Comparison of ENCODE assay signal across 8 cellular contexts in genomic region chr12:64392221-64392620, GRCh38. TPM values are rescaled to one million over a fixed set of nuclear protein-coding genes. Genes with fewer than 3 reads are reported as not detected.
DNase-seq lines count a peak whose midpoint lies in the region; ATAC-seq, FAIRE-seq and TF ChIP-seq lines count a peak whose summit lies in the region.

No MANE protein-coding gene starts in this region.

- H3K27me3 Mint-ChIP-seq in immature natural killer cell (ENCODE audit: low read depth in 3 of 3) = peaks cover 2 to 17% (median 4%) of the 10 kb centered on the region in 3 donors

- DNase-seq in DMS53 (lab: John Stamatoyannopoulos, UW) = peak; percentile 53
- DNase-seq in HCT116 (ENCODE audit: low read depth, low spot score) = no peak
- DNase-seq in keratinocyte (ENCODE audit: low read depth, low spot score) = no peak
- DNase-seq in immature natural killer cell = no peak
- DNase-seq in retina = no peak

- TF ChIP-seq POLR2A in HCT116 (IDR thresholded peaks at IDR 0.05; ENCODE audit: borderline replicate concordance, extremely low read depth, insufficient read depth, insufficient read length) = no peak

- peaks cover 5 to 9% of the 10 kb centered on the region in 2 donors for H3K4me1 Mint-ChIP-seq in immature natural killer cell

- POLR2A ChIA-PET in HCT116 (lab: Charles Lee) = no interaction called here

- no peak overlapping the region for H3K27ac Mint-ChIP-seq in immature natural killer cell

- no peaks in the 10 kb centered on the region for H3K36me3 ChIP-seq in HCT116 (ENCODE audit: control insufficient read depth in 1 of 2, insufficient read depth in 2 of 2, low read length in 2 of 2)
- H3K36me3 ChIP-seq in keratinocyte (ENCODE audit: control insufficient read depth in 2 of 2, extremely low read depth in 1 of 2, insufficient read depth in 2 of 2, low read length in 2 of 2) = no peaks in the 10 kb centered on the region

- H3K4me3 ChIP-seq in HCT116 (replicated peaks in 1 of 2; ENCODE audit: low read depth in 1 of 2, low read length in 2 of 2) (no peak overlapping the region), keratinocyte (ENCODE audit: control insufficient read depth in 2 of 3, extremely low read depth in 1 of 3, insufficient read depth in 2 of 3, low read depth in 1 of 3, low read length in 3 of 3) (no peak overlapping the region)

- no TSS peak for BruUV-seq in HCT116 (replicated peaks; lab: Mats Ljungman, UMichigan)

- intact Hi-C loops in HCT116 (cut with micrococcal nuclease) = loop anchor here (1.0 kb wide), 1 partner anchor 119 kb away; no protein-coding TSS in a partner anchor

- H3K27me3 ChIP-seq in HCT116 (ENCODE audit: insufficient read depth, low read length) = no peaks in the 10 kb centered on the region
- no peaks in the 10 kb centered on the region for H3K27me3 ChIP-seq in keratinocyte (ENCODE audit: control insufficient read depth, extremely low read depth, insufficient read depth, low read length)

- peak overlapping the region in 1 of 5 donors; percentile 21 for H3K4me3 Mint-ChIP-seq in immature natural killer cell

- no peak for FAIRE-seq in keratinocyte (lab: Jason Lieb, UNC)

- TF ChIP-seq CTCF in HCT116 (IDR thresholded peaks at IDR 0.05 in 2 of 3, conservative IDR thresholded peaks at IDR 0.05 in 1 of 3; ENCODE audit: borderline replicate concordance in 1 of 3, insufficient read depth in 1 of 3, low read depth in 2 of 3, low read length in 2 of 3) (peak; percentile 32 to 48 (median 45); a peak in 5 of 6 replicates), keratinocyte (optimal IDR thresholded peaks at IDR 0.05 in 1 of 3, IDR thresholded peaks at IDR 0.05 in 1 of 3, conservative IDR thresholded peaks at IDR 0.05 in 1 of 3; ENCODE audit: extremely low read depth in 1 of 3, insufficient read depth in 2 of 3, low read length in 3 of 3) (peak; percentile 17 to 39 (median 31))

- no peaks in the 10 kb centered on the region for H3K9me1 ChIP-seq in keratinocyte (ENCODE audit: control insufficient read depth, extremely low read depth, insufficient read depth, low read length)

- no peaks in the 10 kb centered on the region for H3K9me3 Mint-ChIP-seq in immature natural killer cell

- RAD21 ChIA-PET in HCT116 (lab: Charles Lee; ENCODE audit: low non-redundant PET in 1 of 2, low total read pairs in 2 of 2, uncharacterized antibody in 2 of 2, unreplicated experiment in 2 of 2) = no interaction called here

- H3K9ac ChIP-seq in HCT116 (ENCODE audit: low read length) (no peak overlapping the region), keratinocyte (ENCODE audit: control insufficient read depth, extremely low read depth, insufficient read depth, low read length) (no peak overlapping the region)

- no peaks in the 10 kb centered on the region for H3K9me3 ChIP-seq in HCT116 (ENCODE audit: control insufficient read depth in 1 of 2, insufficient read depth in 1 of 2, low read depth in 1 of 2, low read length in 2 of 2)
- H3K9me3 ChIP-seq in keratinocyte (ENCODE audit: control insufficient read depth, low read depth, low read length) = no peaks in the 10 kb centered on the region

- H3K9me2 ChIP-seq in HCT116 (ENCODE audit: insufficient read depth) = no peaks in the 10 kb centered on the region

- CTCF ChIA-PET in HCT116 (lab: Charles Lee) = interaction anchor here (0.7 to 1.4 kb wide), 2 partner anchors 35 to 118 kb away, joined by 3 read pairs; no protein-coding TSS in a partner anchor

- ATAC-seq in HCT116 (peak; percentile 83), SK-N-SH treated with all-trans-retinoic acid at 6 μM for 48 hours (peak; percentile 83), GM18858 (IDR thresholded peaks at IDR 0.05; ENCODE audit: unreplicated experiment) (no peak), GM19324 (IDR thresholded peaks at IDR 0.05; ENCODE audit: low FRiP score, unreplicated experiment) (no peak)

- H3K4me2 ChIP-seq in HCT116 (ENCODE audit: low read length) (no peak overlapping the region), keratinocyte (ENCODE audit: control insufficient read depth, extremely low read depth, insufficient read depth, low read depth, low read length) (no peak overlapping the region)

- H3K27ac ChIP-seq in HCT116 (ENCODE audit: low read depth, low read length) (no peak overlapping the region), keratinocyte (ENCODE audit: control insufficient read depth, insufficient read depth, low read length) (no peak overlapping the region)

- no peaks in the 10 kb centered on the region for H3K79me2 ChIP-seq in HCT116 (ENCODE audit: insufficient read depth, low read length)
- H3K79me2 ChIP-seq in keratinocyte (ENCODE audit: control insufficient read depth, insufficient read depth, low read length) = no peaks in the 10 kb centered on the region

- H2AFZ ChIP-seq in HCT116 (ENCODE audit: low read depth, low read length, poor library complexity, severe bottlenecking) = no peak overlapping the region
- H2AFZ ChIP-seq in keratinocyte (ENCODE audit: control insufficient read depth, low read length) = no peak overlapping the region

- H4K20me1 ChIP-seq in HCT116 (ENCODE audit: insufficient read depth) (no peaks in the 10 kb centered on the region), keratinocyte (ENCODE audit: control insufficient read depth, extremely low read depth, insufficient read depth, low read length) (no peaks in the 10 kb centered on the region)

- dilution Hi-C loops in keratinocyte (cut with MboI; ENCODE audit: extremely low pct_ligation_motif_present, low sequenced_read_pairs) = no loop called here

- H3K4me1 ChIP-seq in HCT116 (ENCODE audit: control insufficient read depth in 1 of 2, insufficient read depth in 2 of 2, low read length in 2 of 2) (no peaks in the 10 kb centered on the region; a peak in 1 of 4 replicates), keratinocyte (ENCODE audit: control insufficient read depth, extremely low read depth, insufficient read depth, low read length) (peaks cover 7% of the 10 kb centered on the region)

- H3K36me3 Mint-ChIP-seq in immature natural killer cell = no peaks in the 10 kb centered on the region

- TF ChIP-seq RAD21 in HCT116 (IDR thresholded peaks at IDR 0.05; ENCODE audit: low read depth) = peak; percentile 59

TF ChIP-seq in HCT116, 20 proteins besides CTCF, POLR2A, EP300 and RAD21 (continues in another document):
- TF ChIP-seq POLR2AphosphoS5 (IDR thresholded peaks at IDR 0.05; ENCODE audit: low read depth, low read length) (no peak), ELF1 (IDR thresholded peaks at IDR 0.05; ENCODE audit: borderline replicate concordance, low read depth) (no peak), CBX3 (IDR thresholded peaks at IDR 0.05; ENCODE audit: low read depth) (no peak), SIN3A (IDR thresholded peaks at IDR 0.05; ENCODE audit: low read depth) (no peak), TCF7L2 (IDR thresholded peaks at IDR 0.05; ENCODE audit: borderline replicate concordance, extremely low read depth, insufficient read depth, insufficient read length) (no peak)

TF ChIP-seq in SK-N-SH treated with all-trans-retinoic acid at 6 μM for 48 hours, 23 proteins besides CTCF, POLR2A, EP300 and RAD21 (continues in another document):
- TF ChIP-seq RARB (CRISPR knock-in tag; IDR thresholded peaks at IDR 0.05) = no peak
- no peak for TF ChIP-seq ISL1 (CRISPR knock-in tag; IDR thresholded peaks at IDR 0.05)
- TF ChIP-seq POU6F1 (CRISPR knock-in tag; IDR thresholded peaks at IDR 0.05; ENCODE audit: borderline replicate concordance, low read depth) = no peak

RNA-seq across cellular contexts. Expression of gene C12orf56, which starts 1.7 kb away (rescaled TPM):
- total RNA-seq in HCT116 (2021; ENCODE audit: unreplicated experiment) = not detected
- not detected in 2 replicates for polyA plus RNA-seq in HCT116 (2012)
- 0.03 to 0.18 TPM (median 0.14 TPM) in 3 replicates for polyA plus RNA-seq in keratinocyte
- 0.19 TPM for polyA plus RNA-seq in keratinocyte (2011; ENCODE audit: low read depth)
- 0.06 and 0.21 TPM in 2 replicates for polyA plus RNA-seq in keratinocyte (2011; cell fraction: cytosol; rRNA removed)
- polyA plus RNA-seq in keratinocyte (2011; cell fraction: nucleus; rRNA removed) = 0.07 and 0.28 TPM in 2 replicates
- polyA plus RNA-seq in keratinocyte (2012; ENCODE audit: low replicate concordance) = 0.08 and 0.75 TPM in 2 replicates
- 0.07 to 0.32 TPM in 2 of 3 replicates, not detected in the other for polyA minus RNA-seq in keratinocyte
- not detected for polyA minus RNA-seq in keratinocyte (2011; cell fraction: cytosol; rRNA and poly(A)+ RNA removed)
- polyA minus RNA-seq in keratinocyte (2011; cell fraction: nucleus; rRNA and poly(A)+ RNA removed) = not detected in 2 replicates
- not detected for polyA plus RNA-seq in immature natural killer cell

RNA-seq across cellular contexts. Expression of gene XPOT, which starts 12.0 kb away (rescaled TPM):
- total RNA-seq in HCT116 (2021; ENCODE audit: unreplicated experiment) = 120 TPM
- 37.8 and 46.3 TPM in 2 replicates for polyA plus RNA-seq in HCT116 (2012)
- polyA plus RNA-seq in keratinocyte (53.6 to 93.8 TPM (median 65.5 TPM) in 3 replicates), immature natural killer cell (10 to 100 TPM; 20.1 to 29.4 (median 23.4) TPM)
- polyA plus RNA-seq in keratinocyte (2011; ENCODE audit: low read depth) = 51.7 TPM
- 36.7 and 86.2 TPM in 2 replicates for polyA plus RNA-seq in keratinocyte (2011; cell fraction: cytosol; rRNA removed)
- polyA plus RNA-seq in keratinocyte (2011; cell fraction: nucleus; rRNA removed) = 78.6 and 101 TPM in 2 replicates
- polyA plus RNA-seq in keratinocyte (2012; ENCODE audit: low replicate concordance) = 48.1 and 65.8 TPM in 2 replicates
- polyA minus RNA-seq in keratinocyte = 12.1 to 84.4 TPM (median 49.3 TPM) in 3 replicates
- polyA minus RNA-seq in keratinocyte (2011; cell fraction: cytosol; rRNA and poly(A)+ RNA removed) = 59.3 TPM
- 38.1 and 64.8 TPM in 2 replicates for polyA minus RNA-seq in keratinocyte (2011; cell fraction: nucleus; rRNA and poly(A)+ RNA removed)

RNA-seq across cellular contexts. Expression of gene TBK1, which starts 59.7 kb away (rescaled TPM):
- total RNA-seq in HCT116 (2021; ENCODE audit: unreplicated experiment) = 27.0 TPM
- polyA plus RNA-seq in HCT116 (2012) = 5.3 and 7.3 TPM in 2 replicates
- polyA plus RNA-seq in keratinocyte (9.3 to 19.1 TPM (median 9.4 TPM) in 3 replicates), immature natural killer cell (10 to 100 TPM; 27.2 to 36.9 (median 29.2) TPM)
- 22.8 TPM for polyA plus RNA-seq in keratinocyte (2011; ENCODE audit: low read depth)
- 6.7 and 14.7 TPM in 2 replicates for polyA plus RNA-seq in keratinocyte (2011; cell fraction: cytosol; rRNA removed)
- polyA plus RNA-seq in keratinocyte (2011; cell fraction: nucleus; rRNA removed) = 12.5 and 20.8 TPM in 2 replicates
- 10.3 and 13.7 TPM in 2 replicates for polyA plus RNA-seq in keratinocyte (2012; ENCODE audit: low replicate concordance)
- polyA minus RNA-seq in keratinocyte = 0.75 to 11.8 TPM (median 4.0 TPM) in 3 replicates
- 6.7 TPM for polyA minus RNA-seq in keratinocyte (2011; cell fraction: cytosol; rRNA and poly(A)+ RNA removed)
- 9.8 and 13.6 TPM in 2 replicates for polyA minus RNA-seq in keratinocyte (2011; cell fraction: nucleus; rRNA and poly(A)+ RNA removed)

Comparison
In these comparisons a context has a peak if more than half of its experiments do, and no peak if none do; other contexts are left out.
1. ATAC-seq: peak in HCT116 (single experiment) and SK-N-SH treated with all-trans-retinoic acid at 6 μM for 48 hours (single experiment); none in GM18858 (single experiment) and GM19324 (single experiment).